In the genomic region with DNA sequence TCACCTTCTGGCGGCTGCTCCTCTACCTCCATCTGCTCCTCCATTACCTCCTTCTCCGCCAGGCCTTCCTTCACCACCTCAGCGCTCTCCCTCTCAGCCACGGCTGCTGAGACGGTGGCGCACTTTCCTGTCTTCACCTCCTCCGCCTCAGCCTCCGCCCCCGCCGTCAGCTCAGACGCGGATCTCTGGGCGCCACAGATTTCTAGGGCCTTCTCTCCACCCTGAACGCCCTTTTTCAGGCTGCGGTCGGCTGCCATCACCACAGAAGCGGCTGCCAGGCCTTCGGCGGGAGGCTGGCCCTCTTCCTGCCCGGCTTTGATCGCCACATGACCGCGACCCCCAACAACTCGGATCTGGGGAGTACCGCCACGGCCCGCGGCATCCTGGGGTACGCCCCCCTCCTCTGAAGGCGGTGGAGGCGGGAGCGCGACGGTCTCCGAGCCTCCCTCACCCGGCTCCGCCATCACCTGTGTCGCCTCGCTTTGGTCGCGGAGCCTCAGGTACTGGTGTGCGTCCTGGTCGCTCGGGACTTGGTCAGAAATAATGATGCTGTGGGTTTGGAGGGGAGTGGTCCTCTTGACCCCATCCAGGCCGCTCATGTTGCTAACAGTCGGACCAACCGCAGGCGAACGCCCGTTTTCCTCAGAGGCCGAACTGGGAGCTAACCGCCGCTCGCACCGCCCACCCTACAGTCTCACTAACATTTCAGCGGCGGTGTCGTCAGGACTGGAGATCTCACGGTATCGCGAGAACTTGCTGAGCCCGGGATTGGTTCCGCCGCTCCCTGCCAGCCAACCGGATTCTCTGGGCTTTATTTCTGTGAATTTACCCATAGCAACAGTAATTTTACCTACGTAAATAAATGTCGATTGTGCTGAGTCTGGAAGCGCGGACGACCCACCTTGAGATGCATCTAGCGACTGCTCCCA, we compare ENCODE assay signal across 1 cellular context.
TF ChIP-seq lines count a peak whose summit lies in the region.

A gene (minus strand): TSS at position 699 of the 929 bp plus-strand sequence. CDS start 100 bp downstream, at position 599.

TF ChIP-seq in HepG2, 621 proteins besides CTCF, POLR2A, EP300 and RAD21 (continued from another document and continues in another):
- TF ChIP-seq, protein P1, sequence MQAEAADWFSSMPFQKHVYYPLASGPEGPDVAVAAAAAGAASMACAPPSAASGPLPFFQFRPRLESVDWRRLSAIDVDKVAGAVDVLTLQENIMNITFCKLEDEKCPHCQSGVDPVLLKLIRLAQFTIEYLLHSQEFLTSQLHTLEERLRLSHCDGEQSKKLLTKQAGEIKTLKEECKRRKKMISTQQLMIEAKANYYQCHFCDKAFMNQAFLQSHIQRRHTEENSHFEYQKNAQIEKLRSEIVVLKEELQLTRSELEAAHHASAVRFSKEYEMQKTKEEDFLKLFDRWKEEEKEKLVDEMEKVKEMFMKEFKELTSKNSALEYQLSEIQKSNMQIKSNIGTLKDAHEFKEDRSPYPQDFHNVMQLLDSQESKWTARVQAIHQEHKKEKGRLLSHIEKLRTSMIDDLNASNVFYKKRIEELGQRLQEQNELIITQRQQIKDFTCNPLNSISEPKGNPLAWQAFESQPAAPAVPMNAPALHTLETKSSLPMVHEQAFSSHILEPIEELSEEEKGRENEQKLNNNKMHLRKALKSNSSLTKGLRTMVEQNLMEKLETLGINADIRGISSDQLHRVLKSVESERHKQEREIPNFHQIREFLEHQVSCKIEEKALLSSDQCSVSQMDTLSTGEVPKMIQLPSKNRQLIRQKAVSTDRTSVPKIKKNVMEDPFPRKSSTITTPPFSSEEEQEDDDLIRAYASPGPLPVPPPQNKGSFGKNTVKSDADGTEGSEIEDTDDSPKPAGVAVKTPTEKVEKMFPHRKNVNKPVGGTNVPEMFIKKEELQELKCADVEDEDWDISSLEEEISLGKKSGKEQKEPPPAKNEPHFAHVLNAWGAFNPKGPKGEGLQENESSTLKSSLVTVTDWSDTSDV (CRISPR knock-in tag; IDR thresholded peaks at IDR 0.05), result peak; percentile 95
- TF ChIP-seq ZNF367 (CRISPR knock-in tag; IDR thresholded peaks at IDR 0.05; ENCODE audit: borderline replicate concordance) (peak; percentile 71; the same call in 1 of the 2 replicates), ZNF788 (CRISPR knock-in tag; IDR thresholded peaks at IDR 0.05; ENCODE audit: borderline replicate concordance) (peak; percentile 55; the same call in 1 of the 2 replicates), ZNF891 (CRISPR knock-in tag; IDR thresholded peaks at IDR 0.05) (peak; percentile 96), MAF1 (CRISPR knock-in tag; IDR thresholded peaks at IDR 0.05; ENCODE audit: borderline replicate concordance) (peak; percentile 36; the same call in 1 of the 2 replicates), POLR2AphosphoS5 (IDR thresholded peaks at IDR 0.05; ENCODE audit: low read depth, low read length) (peak; percentile 96), BRCA1 (CRISPR knock-in tag; IDR thresholded peaks at IDR 0.05) (no peak), ZBTB8A (CRISPR knock-in tag; IDR thresholded peaks at IDR 0.05; ENCODE audit: borderline replicate concordance, low read depth) (peak; percentile 99), ATAD3A (CRISPR knock-in tag; IDR thresholded peaks at IDR 0.05) (no peak), CENPX (CRISPR knock-in tag; IDR thresholded peaks at IDR 0.05) (no peak), ZNF3 (CRISPR knock-in tag; IDR thresholded peaks at IDR 0.05) (no peak), NFE2 (CRISPR knock-in tag; IDR thresholded peaks at IDR 0.05) (no peak), EHMT2 (IDR thresholded peaks at IDR 0.05; ENCODE audit: borderline replicate concordance, low read depth, low read length) (no peak), CREB1 (IDR thresholded peaks at IDR 0.05) (peak; percentile 77), CREB1 (CRISPR knock-in tag; IDR thresholded peaks at IDR 0.05) (peak; percentile 83), FOSL2 (CRISPR knock-in tag; IDR thresholded peaks at IDR 0.05) (no peak; the same call in 1 of the 2 replicates), ZFP90 (CRISPR knock-in tag; IDR thresholded peaks at IDR 0.05; ENCODE audit: borderline replicate concordance) (peak; percentile 78), ZBTB38 (CRISPR knock-in tag; IDR thresholded peaks at IDR 0.05) (peak; percentile 51), ZNF205 (CRISPR knock-in tag; IDR thresholded peaks at IDR 0.05) (no peak; the same call in none of the 2 replicates), ZNF234 (CRISPR knock-in tag; conservative IDR thresholded peaks at IDR 0.05) (no peak), ZNF792 (CRISPR knock-in tag; IDR thresholded peaks at IDR 0.05) (peak; percentile 72), MAFG (CRISPR knock-in tag; IDR thresholded peaks at IDR 0.05) (no peak), ZNF652 (CRISPR knock-in tag; IDR thresholded peaks at IDR 0.05; ENCODE audit: borderline replicate concordance, low read depth) (peak; percentile 3; the same call in 1 of the 2 replicates), ZNF253 (CRISPR knock-in tag; IDR thresholded peaks at IDR 0.05; ENCODE audit: borderline replicate concordance) (peak; percentile 86), SP4 (CRISPR knock-in tag; IDR thresholded peaks at IDR 0.05) (peak; percentile 38; the same call in 1 of the 2 replicates), SSRP1 (CRISPR knock-in tag; IDR thresholded peaks at IDR 0.05) (peak; percentile 37; the same call in 1 of the 2 replicates), ZNF766 (CRISPR knock-in tag; IDR thresholded peaks at IDR 0.05; ENCODE audit: borderline replicate concordance) (peak; percentile 79; the same call in 1 of the 2 replicates), EEA1 (CRISPR knock-in tag; IDR thresholded peaks at IDR 0.05; ENCODE audit: borderline replicate concordance) (peak; percentile 68; the same call in 1 of the 2 replicates), ETV5 (CRISPR knock-in tag; IDR thresholded peaks at IDR 0.05; ENCODE audit: borderline replicate concordance) (no peak)
- TF ChIP-seq, protein P2, sequence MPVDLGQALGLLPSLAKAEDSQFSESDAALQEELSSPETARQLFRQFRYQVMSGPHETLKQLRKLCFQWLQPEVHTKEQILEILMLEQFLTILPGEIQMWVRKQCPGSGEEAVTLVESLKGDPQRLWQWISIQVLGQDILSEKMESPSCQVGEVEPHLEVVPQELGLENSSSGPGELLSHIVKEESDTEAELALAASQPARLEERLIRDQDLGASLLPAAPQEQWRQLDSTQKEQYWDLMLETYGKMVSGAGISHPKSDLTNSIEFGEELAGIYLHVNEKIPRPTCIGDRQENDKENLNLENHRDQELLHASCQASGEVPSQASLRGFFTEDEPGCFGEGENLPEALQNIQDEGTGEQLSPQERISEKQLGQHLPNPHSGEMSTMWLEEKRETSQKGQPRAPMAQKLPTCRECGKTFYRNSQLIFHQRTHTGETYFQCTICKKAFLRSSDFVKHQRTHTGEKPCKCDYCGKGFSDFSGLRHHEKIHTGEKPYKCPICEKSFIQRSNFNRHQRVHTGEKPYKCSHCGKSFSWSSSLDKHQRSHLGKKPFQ (CRISPR knock-in tag; IDR thresholded peaks at IDR 0.05; ENCODE audit: insufficient replicate concordance), result peak; percentile 91
- TF ChIP-seq, protein P3, sequence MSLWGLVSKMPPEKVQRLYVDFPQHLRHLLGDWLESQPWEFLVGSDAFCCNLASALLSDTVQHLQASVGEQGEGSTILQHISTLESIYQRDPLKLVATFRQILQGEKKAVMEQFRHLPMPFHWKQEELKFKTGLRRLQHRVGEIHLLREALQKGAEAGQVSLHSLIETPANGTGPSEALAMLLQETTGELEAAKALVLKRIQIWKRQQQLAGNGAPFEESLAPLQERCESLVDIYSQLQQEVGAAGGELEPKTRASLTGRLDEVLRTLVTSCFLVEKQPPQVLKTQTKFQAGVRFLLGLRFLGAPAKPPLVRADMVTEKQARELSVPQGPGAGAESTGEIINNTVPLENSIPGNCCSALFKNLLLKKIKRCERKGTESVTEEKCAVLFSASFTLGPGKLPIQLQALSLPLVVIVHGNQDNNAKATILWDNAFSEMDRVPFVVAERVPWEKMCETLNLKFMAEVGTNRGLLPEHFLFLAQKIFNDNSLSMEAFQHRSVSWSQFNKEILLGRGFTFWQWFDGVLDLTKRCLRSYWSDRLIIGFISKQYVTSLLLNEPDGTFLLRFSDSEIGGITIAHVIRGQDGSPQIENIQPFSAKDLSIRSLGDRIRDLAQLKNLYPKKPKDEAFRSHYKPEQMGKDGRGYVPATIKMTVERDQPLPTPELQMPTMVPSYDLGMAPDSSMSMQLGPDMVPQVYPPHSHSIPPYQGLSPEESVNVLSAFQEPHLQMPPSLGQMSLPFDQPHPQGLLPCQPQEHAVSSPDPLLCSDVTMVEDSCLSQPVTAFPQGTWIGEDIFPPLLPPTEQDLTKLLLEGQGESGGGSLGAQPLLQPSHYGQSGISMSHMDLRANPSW (CRISPR knock-in tag; IDR thresholded peaks at IDR 0.05; ENCODE audit: borderline replicate concordance), result 0 out of 2 replicates have a peak, but pooled peaks have one; percentile 28
- TF ChIP-seq, protein P4, sequence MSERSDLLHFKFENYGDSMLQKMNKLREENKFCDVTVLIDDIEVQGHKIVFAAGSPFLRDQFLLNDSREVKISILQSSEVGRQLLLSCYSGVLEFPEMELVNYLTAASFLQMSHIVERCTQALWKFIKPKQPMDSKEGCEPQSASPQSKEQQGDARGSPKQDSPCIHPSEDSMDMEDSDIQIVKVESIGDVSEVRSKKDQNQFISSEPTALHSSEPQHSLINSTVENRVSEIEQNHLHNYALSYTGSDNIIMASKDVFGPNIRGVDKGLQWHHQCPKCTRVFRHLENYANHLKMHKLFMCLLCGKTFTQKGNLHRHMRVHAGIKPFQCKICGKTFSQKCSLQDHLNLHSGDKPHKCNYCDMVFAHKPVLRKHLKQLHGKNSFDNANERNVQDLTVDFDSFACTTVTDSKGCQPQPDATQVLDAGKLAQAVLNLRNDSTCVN (CRISPR knock-in tag; IDR thresholded peaks at IDR 0.05; ENCODE audit: borderline replicate concordance), result no peak; the same call in 1 of the 2 replicates
- TF ChIP-seq, protein P5, sequence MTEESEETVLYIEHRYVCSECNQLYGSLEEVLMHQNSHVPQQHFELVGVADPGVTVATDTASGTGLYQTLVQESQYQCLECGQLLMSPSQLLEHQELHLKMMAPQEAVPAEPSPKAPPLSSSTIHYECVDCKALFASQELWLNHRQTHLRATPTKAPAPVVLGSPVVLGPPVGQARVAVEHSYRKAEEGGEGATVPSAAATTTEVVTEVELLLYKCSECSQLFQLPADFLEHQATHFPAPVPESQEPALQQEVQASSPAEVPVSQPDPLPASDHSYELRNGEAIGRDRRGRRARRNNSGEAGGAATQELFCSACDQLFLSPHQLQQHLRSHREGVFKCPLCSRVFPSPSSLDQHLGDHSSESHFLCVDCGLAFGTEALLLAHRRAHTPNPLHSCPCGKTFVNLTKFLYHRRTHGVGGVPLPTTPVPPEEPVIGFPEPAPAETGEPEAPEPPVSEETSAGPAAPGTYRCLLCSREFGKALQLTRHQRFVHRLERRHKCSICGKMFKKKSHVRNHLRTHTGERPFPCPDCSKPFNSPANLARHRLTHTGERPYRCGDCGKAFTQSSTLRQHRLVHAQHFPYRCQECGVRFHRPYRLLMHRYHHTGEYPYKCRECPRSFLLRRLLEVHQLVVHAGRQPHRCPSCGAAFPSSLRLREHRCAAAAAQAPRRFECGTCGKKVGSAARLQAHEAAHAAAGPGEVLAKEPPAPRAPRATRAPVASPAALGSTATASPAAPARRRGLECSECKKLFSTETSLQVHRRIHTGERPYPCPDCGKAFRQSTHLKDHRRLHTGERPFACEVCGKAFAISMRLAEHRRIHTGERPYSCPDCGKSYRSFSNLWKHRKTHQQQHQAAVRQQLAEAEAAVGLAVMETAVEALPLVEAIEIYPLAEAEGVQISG (CRISPR knock-in tag; IDR thresholded peaks at IDR 0.05), result peak; percentile 80
- TF ChIP-seq, protein P6, sequence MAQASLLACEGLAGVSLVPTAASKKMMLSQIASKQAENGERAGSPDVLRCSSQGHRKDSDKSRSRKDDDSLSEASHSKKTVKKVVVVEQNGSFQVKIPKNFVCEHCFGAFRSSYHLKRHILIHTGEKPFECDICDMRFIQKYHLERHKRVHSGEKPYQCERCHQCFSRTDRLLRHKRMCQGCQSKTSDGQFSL (CRISPR knock-in tag; IDR thresholded peaks at IDR 0.05), result no peak
- TF ChIP-seq, protein P7, sequence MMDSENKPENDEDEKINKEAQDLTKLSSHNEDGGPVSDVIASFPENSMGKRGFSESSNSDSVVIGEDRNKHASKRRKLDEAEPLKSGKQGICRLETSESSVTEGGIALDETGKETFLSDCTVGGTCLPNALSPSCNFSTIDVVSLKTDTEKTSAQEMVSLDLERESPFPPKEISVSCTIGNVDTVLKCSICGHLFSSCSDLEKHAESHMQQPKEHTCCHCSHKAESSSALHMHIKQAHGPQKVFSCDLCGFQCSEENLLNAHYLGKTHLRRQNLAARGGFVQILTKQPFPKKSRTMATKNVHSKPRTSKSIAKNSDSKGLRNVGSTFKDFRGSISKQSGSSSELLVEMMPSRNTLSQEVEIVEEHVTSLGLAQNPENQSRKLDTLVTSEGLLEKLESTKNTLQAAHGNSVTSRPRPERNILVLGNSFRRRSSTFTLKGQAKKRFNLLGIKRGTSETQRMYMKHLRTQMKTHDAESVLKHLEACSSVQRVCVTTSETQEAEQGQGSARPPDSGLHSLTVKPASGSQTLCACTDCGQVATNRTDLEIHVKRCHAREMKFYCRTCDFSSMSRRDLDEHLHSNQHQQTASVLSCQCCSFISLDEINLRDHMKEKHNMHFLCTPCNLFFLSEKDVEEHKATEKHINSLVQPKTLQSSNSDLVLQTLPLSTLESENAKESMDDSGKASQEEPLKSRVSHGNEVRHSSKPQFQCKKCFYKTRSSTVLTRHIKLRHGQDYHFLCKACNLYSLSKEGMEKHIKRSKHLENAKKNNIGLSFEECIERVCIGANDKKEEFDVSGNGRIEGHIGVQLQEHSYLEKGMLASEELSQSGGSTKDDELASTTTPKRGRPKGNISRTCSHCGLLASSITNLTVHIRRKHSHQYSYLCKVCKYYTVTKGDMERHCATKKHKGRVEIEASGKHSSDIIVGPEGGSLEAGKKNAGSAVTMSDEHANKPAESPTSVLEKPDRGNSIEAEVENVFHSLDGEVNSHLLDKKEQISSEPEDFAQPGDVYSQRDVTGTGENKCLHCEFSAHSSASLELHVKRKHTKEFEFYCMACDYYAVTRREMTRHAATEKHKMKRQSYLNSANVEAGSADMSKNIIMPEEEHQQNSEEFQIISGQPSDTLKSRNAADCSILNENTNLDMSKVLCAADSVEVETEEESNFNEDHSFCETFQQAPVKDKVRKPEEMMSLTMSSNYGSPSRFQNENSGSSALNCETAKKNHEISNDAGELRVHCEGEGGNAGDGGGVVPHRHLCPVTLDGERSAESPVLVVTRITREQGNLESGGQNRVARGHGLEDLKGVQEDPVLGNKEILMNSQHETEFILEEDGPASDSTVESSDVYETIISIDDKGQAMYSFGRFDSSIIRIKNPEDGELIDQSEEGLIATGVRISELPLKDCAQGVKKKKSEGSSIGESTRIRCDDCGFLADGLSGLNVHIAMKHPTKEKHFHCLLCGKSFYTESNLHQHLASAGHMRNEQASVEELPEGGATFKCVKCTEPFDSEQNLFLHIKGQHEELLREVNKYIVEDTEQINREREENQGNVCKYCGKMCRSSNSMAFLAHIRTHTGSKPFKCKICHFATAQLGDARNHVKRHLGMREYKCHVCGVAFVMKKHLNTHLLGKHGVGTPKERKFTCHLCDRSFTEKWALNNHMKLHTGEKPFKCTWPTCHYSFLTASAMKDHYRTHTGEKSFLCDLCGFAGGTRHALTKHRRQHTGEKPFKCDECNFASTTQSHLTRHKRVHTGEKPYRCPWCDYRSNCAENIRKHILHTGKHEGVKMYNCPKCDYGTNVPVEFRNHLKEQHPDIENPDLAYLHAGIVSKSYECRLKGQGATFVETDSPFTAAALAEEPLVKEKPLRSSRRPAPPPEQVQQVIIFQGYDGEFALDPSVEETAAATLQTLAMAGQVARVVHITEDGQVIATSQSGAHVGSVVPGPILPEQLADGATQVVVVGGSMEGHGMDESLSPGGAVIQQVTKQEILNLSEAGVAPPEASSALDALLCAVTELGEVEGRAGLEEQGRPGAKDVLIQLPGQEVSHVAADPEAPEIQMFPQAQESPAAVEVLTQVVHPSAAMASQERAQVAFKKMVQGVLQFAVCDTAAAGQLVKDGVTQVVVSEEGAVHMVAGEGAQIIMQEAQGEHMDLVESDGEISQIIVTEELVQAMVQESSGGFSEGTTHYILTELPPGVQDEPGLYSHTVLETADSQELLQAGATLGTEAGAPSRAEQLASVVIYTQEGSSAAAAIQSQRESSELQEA (CRISPR knock-in tag; IDR thresholded peaks at IDR 0.05; ENCODE audit: not compliant biosample characterization), result peak; percentile 85
